8 cellular contexts compared by ENCODE assay signal in genomic region chr17:45430738-45431530, GRCh38. TPM values are rescaled to one million over a fixed set of nuclear protein-coding genes. Genes with fewer than 3 reads are reported as not detected.
DNase-seq lines count a peak whose midpoint lies in the region; ATAC-seq and TF ChIP-seq lines count a peak whose summit lies in the region.

No MANE protein-coding gene starts in this region.

- peaks cover 78% of the 10 kb centered on the region for H3K27me3 ChIP-seq in gastroesophageal sphincter
- H3K27me3 ChIP-seq in psoas muscle (ENCODE audit: insufficient read depth in 3 of 3, low read length in 2 of 3): peaks cover 0 to 56% (median 25%) of the 10 kb centered on the region in 3 donors

- peaks cover 0 to 60% (median 43%) of the 10 kb centered on the region in 3 donors for H3K4me1 ChIP-seq in gastroesophageal sphincter
- peaks cover 22% of the 10 kb centered on the region for H3K4me1 ChIP-seq in psoas muscle

- no peak for TF ChIP-seq POLR2A in gastroesophageal sphincter (IDR thresholded peaks at IDR 0.05)

- WGBS in gastroesophageal sphincter (ENCODE audit: low coverage in 1 of 2), 2 donors: 0% methylated on average over 1 of the region's 47 CpGs; no CpG with 5 or more reads in 1 of the 2 donors
- WGBS in psoas muscle, 3 donors: 14 to 18% (median 14%) methylated on average over 42 to 47 of the region's 47 CpGs

- H3K9me3 ChIP-seq in gastroesophageal sphincter (no peaks in the 10 kb centered on the region), psoas muscle (no peaks in the 10 kb centered on the region)

- intact Hi-C loops in psoas muscle (cut with DNase I): loop anchor here in 1 of 2 donors (10.0 kb wide), 1 partner anchor 154 kb away; no protein-coding TSS in a partner anchor

- H3K36me3 ChIP-seq in gastroesophageal sphincter (peaks cover 0 to 25% of the 10 kb centered on the region in 2 donors), psoas muscle (ENCODE audit: insufficient read depth in 1 of 2, low read depth in 1 of 2) (peaks cover 0 to 17% of the 10 kb centered on the region in 2 donors)

- H3K4me3 ChIP-seq in GM12875 (ENCODE audit: low read depth, low read length) (peak overlapping the region; percentile 70), gastroesophageal sphincter (peak overlapping the region; percentile 13 to 53), psoas muscle (peak overlapping the region; percentile 65)

- DNase-seq in psoas muscle (peak in 1 of 2 donors; percentile 51), SW480 (ENCODE audit: low spot score) (no peak), NCI-H2196 (lab: John Stamatoyannopoulos, UW; ENCODE audit: unreplicated experiment) (no peak), NK-92 (lab: John Stamatoyannopoulos, UW; ENCODE audit: unreplicated experiment) (no peak)

- H3K27ac ChIP-seq in VCaP: peak overlapping the region; percentile 80
- H3K27ac ChIP-seq in gastroesophageal sphincter: peak overlapping the region in 1 of 4 donors; percentile 78
- no peak overlapping the region for H3K27ac ChIP-seq in psoas muscle

- no peak for TF ChIP-seq EP300 in gastroesophageal sphincter (IDR thresholded peaks at IDR 0.05)

- ATAC-seq in HG02642 (IDR thresholded peaks at IDR 0.05; ENCODE audit: poor library complexity, unreplicated experiment) (peak; percentile 27), gastroesophageal sphincter (no peak), psoas muscle (no peak)

- TF ChIP-seq CTCF in GM12875 (IDR thresholded peaks at IDR 0.05; ENCODE audit: borderline replicate concordance, insufficient read depth, low read depth, low read length): no peak
- no peak for TF ChIP-seq CTCF in VCaP (conservative IDR thresholded peaks at IDR 0.05)
- TF ChIP-seq CTCF in gastroesophageal sphincter (IDR thresholded peaks at IDR 0.05): no peak
- TF ChIP-seq CTCF in psoas muscle (IDR thresholded peaks at IDR 0.05): no peak

RNA-seq across cellular contexts. Expression of gene ARHGAP27, which starts 1.7 kb away (rescaled TPM):
- 10 to 100 TPM; 11.6 to 18.1 (median 12.8) TPM for total RNA-seq in gastroesophageal sphincter
- 1 to 10 TPM; 4.8 to 8.1 (median 6.7) TPM for total RNA-seq in psoas muscle
- polyA plus RNA-seq in psoas muscle: 1 to 10 TPM; 3.4 to 8.9 (median 3.5) TPM

RNA-seq across cellular contexts. Expression of gene PLEKHM1, which starts 59.6 kb away (rescaled TPM):
- total RNA-seq in gastroesophageal sphincter (10 to 100 TPM; 17.8 to 36.5 (median 29.2) TPM), psoas muscle (10 to 100 TPM; 21.8 to 47.6 (median 36.0) TPM)
- 10 to 100 TPM; 13.0 to 25.5 (median 23.9) TPM for polyA plus RNA-seq in psoas muscle
